In the genomic region with DNA sequence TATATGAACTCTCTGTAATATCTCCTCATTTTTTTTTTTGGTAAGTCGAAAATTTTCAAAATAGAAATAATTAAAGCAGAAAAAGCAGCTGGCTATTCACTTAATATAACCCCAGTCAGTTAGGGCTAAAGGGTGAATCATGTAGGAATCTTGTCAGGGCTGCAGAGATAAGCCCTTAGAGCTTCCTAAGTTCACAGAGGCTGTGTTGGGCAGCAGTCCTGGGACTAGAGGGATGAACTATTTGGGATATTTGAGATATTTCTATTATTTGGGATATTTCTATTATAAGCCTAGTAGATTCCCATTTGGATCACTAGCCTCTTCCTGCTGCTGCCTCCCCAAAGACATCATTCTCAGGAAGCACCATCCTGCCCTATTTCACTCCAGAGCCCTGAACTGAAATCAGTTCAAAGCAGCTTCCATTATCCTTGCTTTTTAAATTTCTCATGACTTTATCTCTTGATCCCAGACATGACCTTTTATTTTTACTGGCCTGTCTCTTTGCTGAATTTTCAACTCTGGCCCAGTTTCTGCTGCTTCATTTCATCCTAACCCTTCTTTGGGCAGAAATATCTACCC, we compare ENCODE assay signal across 27 cellular contexts.
A peak's percentile ranks its signal among the peaks of the same experiment; 100 is the strongest.
DNase-seq lines count a peak whose midpoint lies in the region; FAIRE-seq and TF ChIP-seq lines count a peak whose summit lies in the region.
"Had no signal": no experiment of that assay in that cellular context is flagged by ENCODE, and none has a peak within 500 bp of the region (broad histone marks: within the 10 kb centered on the region; RNA-seq: fewer than 3 reads in every experiment).

No MANE protein-coding gene starts in this region.

- H3K4me3 ChIP-seq in left ventricle myocardium inferior (no peak overlapping the region), adrenal gland (no peak overlapping the region), kidney (ENCODE audit: low read length in 2 of 2) (no peak overlapping the region)
- H3K4me3 ChIP-seq: BLaER1 treated with 17β-estradiol and CSF1 and Interleukin-3, amounts not matched to agents 10 nM and 100 nM; GM12878; GM23338; HAP-1 had no signal

- DNase-seq in left ventricle myocardium inferior (peak; percentile 11), cardiac septum (ENCODE audit: low spot score) (no peak), adrenal gland (peak in 4 of 7 donors; percentile 1 to 51 (median 11)), kidney (peak; percentile 46), NCI-H1417 treated with DMSO at 0.1 percent for 48 hours (lab: John Stamatoyannopoulos, UW) (no peak)
- no peak for DNase-seq in stimulated activated CD4-positive, alpha-beta T cell treated with anti-CD3 and anti-CD28 coated beads, Interleukin-1b, Interleukin-23, amount 100 ng/mL, for 48 hours
- DNase-seq in stimulated activated CD4-positive, alpha-beta T cell treated with anti-CD3 and anti-CD28 coated beads, Interleukin-2, amount 100 ng/mL, for 24 hours = no peak
- DNase-seq: AML-193; Caco-2; CD4-positive, alpha-beta memory T cell; EL; GDM1; IMR-90; KG1; NCI-H1048; NCI-H1417; NCI-H1694 treated with DMSO at 0.1 percent for 48 hours; NCI-H2081; NCI-H2227 treated with DMSO at 0.1 percent for 48 hours; NCI-H526 treated with DMSO at 0.1 percent for 48 hours; RPMI8226; SHP77 treated with DMSO at 0.1 percent for 48 hours had no signal

- H3K27ac ChIP-seq in left ventricle myocardium inferior (replicated peaks) (peak overlapping the region; percentile 13), adrenal gland (no peak overlapping the region), kidney (ENCODE audit: low read depth in 2 of 2, low read length in 2 of 2) (no peak overlapping the region)
- H3K27ac ChIP-seq: BLaER1 treated with 17β-estradiol and CSF1 and Interleukin-3, amounts not matched to agents 10 nM and 100 nM had no signal

- no peak overlapping the region for H3K9ac ChIP-seq in kidney (ENCODE audit: low read length in 2 of 2)
- H3K9ac ChIP-seq: BLaER1 treated with 17β-estradiol and CSF1 and Interleukin-3, amounts not matched to agents 10 nM and 100 nM had no signal

- WGBS in adrenal gland, 4 donors = 19 to 42% (median 29%) methylated on average over 1 of the region's 1 CpG

- TF ChIP-seq CTCF in left ventricle myocardium inferior (IDR thresholded peaks at IDR 0.05; ENCODE audit: borderline replicate concordance) (no peak), adrenal gland (IDR thresholded peaks at IDR 0.05) (no peak), kidney (IDR thresholded peaks at IDR 0.05; ENCODE audit: borderline replicate concordance, extremely low read depth, insufficient read depth) (no peak)

- FAIRE-seq in kidney (lab: Jason Lieb, UNC) = no peak
- FAIRE-seq: A204.1, GM12878 had no signal

- intact Hi-C loops in left ventricle myocardium inferior (cut with micrococcal nuclease) (no loop called here), cardiac septum (cut with DNase I) (loop anchor here (10.0 kb wide), 1 partner anchor 962 kb away; no protein-coding TSS in a partner anchor), adrenal gland (cut with DNase I) (no loop called here), kidney (cut with DNase I) (no loop called here)

- H3K36me3 ChIP-seq in left ventricle myocardium inferior = no peaks in the 10 kb centered on the region
- H3K36me3 ChIP-seq in adrenal gland (replicated peaks in 1 of 2) = no peaks in the 10 kb centered on the region
- H3K36me3 ChIP-seq in kidney (ENCODE audit: control insufficient read depth in 1 of 2, insufficient read depth in 2 of 2, low read length in 2 of 2) = no peaks in the 10 kb centered on the region
- H3K36me3 ChIP-seq: BLaER1 treated with 17β-estradiol and CSF1 and Interleukin-3, amounts not matched to agents 10 nM and 100 nM; HAP-1 had no signal

- TF ChIP-seq POLR2A in adrenal gland (IDR thresholded peaks at IDR 0.05) = no peak

- H3K27me3 ChIP-seq in left ventricle myocardium inferior (ENCODE audit: low read depth) = no peaks in the 10 kb centered on the region
- H3K27me3 ChIP-seq in adrenal gland = no peaks in the 10 kb centered on the region
- H3K27me3 ChIP-seq: BLaER1 treated with 17β-estradiol and CSF1 and Interleukin-3, amounts not matched to agents 10 nM and 100 nM had no signal

- peaks cover 6% of the 10 kb centered on the region for H3K9me3 ChIP-seq in left ventricle myocardium inferior (replicated peaks)
- H3K9me3 ChIP-seq in adrenal gland (replicated peaks in 1 of 3) = no peaks in the 10 kb centered on the region
- H3K9me3 ChIP-seq in kidney (ENCODE audit: control insufficient read depth in 1 of 2, low read length in 2 of 2) = no peaks in the 10 kb centered on the region
- H3K9me3 ChIP-seq: BLaER1 treated with 17β-estradiol and CSF1 and Interleukin-3, amounts not matched to agents 10 nM and 100 nM; Caco-2; HAP-1 had no signal

- H3K4me1 ChIP-seq in left ventricle myocardium inferior (peaks cover 11% of the 10 kb centered on the region), adrenal gland (replicated peaks in 1 of 2) (peaks cover 0 to 3% of the 10 kb centered on the region in 2 donors), kidney (ENCODE audit: control insufficient read depth in 1 of 2, insufficient read depth in 1 of 2, low read depth in 1 of 2, low read length in 2 of 2) (no peaks in the 10 kb centered on the region)
- H3K4me1 ChIP-seq: Caco-2, HAP-1 had no signal

Comparison
In these comparisons a context has a peak if more than half of its experiments do, and no peak if none do; other contexts are left out.
1. DNase-seq: peak in left ventricle myocardium inferior (single experiment), adrenal gland (4 of 7) and kidney (single experiment); none in cardiac septum (single experiment), NCI-H1417 treated with DMSO at 0.1 percent for 48 hours (single experiment), stimulated activated CD4-positive, alpha-beta T cell treated with anti-CD3 and anti-CD28 coated beads, Interleukin-1b, Interleukin-23, amount 100 ng/mL, for 48 hours (single experiment) and stimulated activated CD4-positive, alpha-beta T cell treated with anti-CD3 and anti-CD28 coated beads, Interleukin-2, amount 100 ng/mL, for 24 hours (0 of 2).